ENCODE assay signal across 8 cellular contexts in genomic region chr1:1692324-1692713, GRCh38. TPM values are rescaled to one million over a fixed set of nuclear protein-coding genes. Genes with fewer than 3 reads are reported as not detected.
DNase-seq lines count a peak whose midpoint lies in the region; ATAC-seq and TF ChIP-seq lines count a peak whose summit lies in the region.
"Not testable (repeated sequence)": the region's sequence is repeated elsewhere in the genome, so short reads cannot be mapped to it uniquely, and the experiment has no call there.

No MANE protein-coding gene starts in this region.

- H3K4me1 Mint-ChIP-seq in activated CD8-positive, alpha-beta T cell treated with anti-CD3 and anti-CD28 coated beads, Interleukin-2, amount 10 ng/mL, durations not matched to agents 7 days and 5 days (ENCODE audit: low read depth), result not testable (repeated sequence)

- peak overlapping the region; percentile 46 for H3K27ac Mint-ChIP-seq in activated CD8-positive, alpha-beta T cell treated with anti-CD3 and anti-CD28 coated beads, Interleukin-2, amount 10 ng/mL, durations not matched to agents 7 days and 5 days

- POLR2A ChIA-PET in AG04449 (lab: Yijun Ruan, JAX); activated CD8-positive, alpha-beta T cell treated with anti-CD3 and anti-CD28 coated beads, Interleukin-2, amount 10 ng/mL, durations not matched to agents 7 days and 5 days (lab: Charles Lee): not testable (repeated sequence)

- CTCF ChIA-PET in AG04449 (lab: Yijun Ruan, JAX); activated CD8-positive, alpha-beta T cell treated with anti-CD3 and anti-CD28 coated beads, Interleukin-2, amount 10 ng/mL, durations not matched to agents 7 days and 5 days (lab: Charles Lee): not testable (repeated sequence)

- TF ChIP-seq CTCF in AG04449 (IDR thresholded peaks at IDR 0.05; ENCODE audit: insufficient read depth, low read length, missing control alignments), result not testable (repeated sequence)
- peak in 1 of 56 donors; percentile 17 for TF ChIP-seq CTCF in dorsolateral prefrontal cortex (IDR thresholded peaks at IDR 0.05 in 54 of 56, conservative IDR thresholded peaks at IDR 0.05 in 2 of 56; ENCODE audit: low read depth in 1 of 56, partially characterized antibody in 56 of 56)

- ATAC-seq in GM19455 (IDR thresholded peaks at IDR 0.05; ENCODE audit: unreplicated experiment) (peak; percentile 38), left lobe of liver (peak; percentile 80)
- peak; percentile 74 for ATAC-seq in activated CD8-positive, alpha-beta T cell treated with anti-CD3 and anti-CD28 coated beads, Interleukin-2, amount 10 ng/mL, durations not matched to agents 7 days and 5 days

- H3K4me3 Mint-ChIP-seq in activated CD8-positive, alpha-beta T cell treated with anti-CD3 and anti-CD28 coated beads, Interleukin-2, amount 10 ng/mL, durations not matched to agents 7 days and 5 days, result peak overlapping the region; percentile 73

- not testable (repeated sequence) for H3K27me3 ChIP-seq in dorsolateral prefrontal cortex

- not testable (repeated sequence) for H3K27me3 Mint-ChIP-seq in activated CD8-positive, alpha-beta T cell treated with anti-CD3 and anti-CD28 coated beads, Interleukin-2, amount 10 ng/mL, durations not matched to agents 7 days and 5 days (ENCODE audit: low read depth)

- DNase-seq in AG04449 (ENCODE audit: low read depth, low spot score), result not testable (repeated sequence)
- peak; percentile 68 for DNase-seq in HT1080 (ENCODE audit: low read depth)
- peak; percentile 56 for DNase-seq in NK-92 treated with Interleukin-12 subunit alpha and Interleukin-12 subunit beta, amount 100 ng/mL, for 24 hours (lab: John Stamatoyannopoulos, UW)
- DNase-seq in activated CD8-positive, alpha-beta T cell treated with anti-CD3 and anti-CD28 coated beads, Interleukin-2, amount 10 ng/mL, durations not matched to agents 7 days and 5 days, result peak; percentile 80
- peak in 9 of 10 donors; percentile 47 to 91 (median 77) for DNase-seq in dorsolateral prefrontal cortex
- peak; percentile 68 for DNase-seq in left lobe of liver (ENCODE audit: low spot score)
- peak; percentile 56 to 63 for DNase-seq in stimulated activated CD4-positive, alpha-beta T cell treated with anti-CD3 and anti-CD28 coated beads, Interleukin-12 subunit alpha, Interleukin-12 subunit beta, amount 100 ng/mL, for 24 hours (ENCODE audit: low read depth in 2 of 2)

- peak overlapping the region; percentile 56 for H3K4me3 ChIP-seq in AG04449 (ENCODE audit: low read depth, low read length)
- peak overlapping the region; percentile 31 to 84 (median 66) for H3K4me3 ChIP-seq in dorsolateral prefrontal cortex

- intact Hi-C loops in dorsolateral prefrontal cortex (cut with DNase I), result not testable (repeated sequence)

- H3K36me3 Mint-ChIP-seq in activated CD8-positive, alpha-beta T cell treated with anti-CD3 and anti-CD28 coated beads, Interleukin-2, amount 10 ng/mL, durations not matched to agents 7 days and 5 days (ENCODE audit: low read depth), result peaks cover 12% of the 10 kb centered on the region

- H3K9me3 Mint-ChIP-seq in activated CD8-positive, alpha-beta T cell treated with anti-CD3 and anti-CD28 coated beads, Interleukin-2, amount 10 ng/mL, durations not matched to agents 7 days and 5 days (ENCODE audit: insufficient read depth), result not testable (repeated sequence)

- H3K27ac ChIP-seq in dorsolateral prefrontal cortex, result peak overlapping the region; percentile 84 to 100 (median 97)

RNA-seq across cellular contexts. Expression of gene SLC35E2B, which starts 0.3 kb away (rescaled TPM):
- 13.7 and 18.1 TPM in 2 replicates for total RNA-seq in HT1080 (2014; rRNA removed; shearing (Covaris generic))
- 22.8 and 27.3 TPM in 2 replicates for polyA plus RNA-seq in HT1080 (2015; cell fraction: cytosol; rRNA removed)
- polyA plus RNA-seq in HT1080 (2015; cell fraction: nucleus; rRNA removed), result 48.1 and 63.5 TPM in 2 replicates
- total RNA-seq in activated CD8-positive, alpha-beta T cell treated with anti-CD3 and anti-CD28 coated beads, Interleukin-2, amount 10 ng/mL, durations not matched to agents 7 days and 5 days, result 10 to 100 TPM; 39.6 to 40.7 TPM
- total RNA-seq in dorsolateral prefrontal cortex (100 to 1,000 TPM in 15 of 120 experiments, 10 to 100 TPM in 105; 48.2 to 137 (median 82.2) TPM), left lobe of liver (18.6 TPM)

RNA-seq across cellular contexts. Expression of gene CDK11A, which starts 31.8 kb away (rescaled TPM):
- total RNA-seq in HT1080 (2014; rRNA removed; shearing (Covaris generic)), result 11.8 and 13.4 TPM in 2 replicates
- polyA plus RNA-seq in HT1080 (2015; cell fraction: cytosol; rRNA removed), result 4.7 and 5.4 TPM in 2 replicates
- 54.3 and 60.9 TPM in 2 replicates for polyA plus RNA-seq in HT1080 (2015; cell fraction: nucleus; rRNA removed)
- total RNA-seq in activated CD8-positive, alpha-beta T cell treated with anti-CD3 and anti-CD28 coated beads, Interleukin-2, amount 10 ng/mL, durations not matched to agents 7 days and 5 days, result 10 to 100 TPM; 83.6 to 85.8 TPM
- total RNA-seq in dorsolateral prefrontal cortex, result 10 to 100 TPM; 17.9 to 87.7 (median 40.9) TPM
- 13.6 TPM for total RNA-seq in left lobe of liver

RNA-seq across cellular contexts. Expression of gene CDK11B, which starts 33.5 kb away (rescaled TPM):
- 19.3 and 21.9 TPM in 2 replicates for total RNA-seq in HT1080 (2014; rRNA removed; shearing (Covaris generic))
- 12.6 and 13.4 TPM in 2 replicates for polyA plus RNA-seq in HT1080 (2015; cell fraction: cytosol; rRNA removed)
- polyA plus RNA-seq in HT1080 (2015; cell fraction: nucleus; rRNA removed), result 18.9 and 23.5 TPM in 2 replicates
- total RNA-seq in activated CD8-positive, alpha-beta T cell treated with anti-CD3 and anti-CD28 coated beads, Interleukin-2, amount 10 ng/mL, durations not matched to agents 7 days and 5 days, result 10 to 100 TPM; 35.4 to 39.5 TPM
- total RNA-seq in dorsolateral prefrontal cortex, result 10 to 100 TPM; 20.7 to 39.4 (median 29.1) TPM
- 8.7 TPM for total RNA-seq in left lobe of liver
